Comparison of ENCODE assay signal across 8 cellular contexts in the genomic region with DNA sequence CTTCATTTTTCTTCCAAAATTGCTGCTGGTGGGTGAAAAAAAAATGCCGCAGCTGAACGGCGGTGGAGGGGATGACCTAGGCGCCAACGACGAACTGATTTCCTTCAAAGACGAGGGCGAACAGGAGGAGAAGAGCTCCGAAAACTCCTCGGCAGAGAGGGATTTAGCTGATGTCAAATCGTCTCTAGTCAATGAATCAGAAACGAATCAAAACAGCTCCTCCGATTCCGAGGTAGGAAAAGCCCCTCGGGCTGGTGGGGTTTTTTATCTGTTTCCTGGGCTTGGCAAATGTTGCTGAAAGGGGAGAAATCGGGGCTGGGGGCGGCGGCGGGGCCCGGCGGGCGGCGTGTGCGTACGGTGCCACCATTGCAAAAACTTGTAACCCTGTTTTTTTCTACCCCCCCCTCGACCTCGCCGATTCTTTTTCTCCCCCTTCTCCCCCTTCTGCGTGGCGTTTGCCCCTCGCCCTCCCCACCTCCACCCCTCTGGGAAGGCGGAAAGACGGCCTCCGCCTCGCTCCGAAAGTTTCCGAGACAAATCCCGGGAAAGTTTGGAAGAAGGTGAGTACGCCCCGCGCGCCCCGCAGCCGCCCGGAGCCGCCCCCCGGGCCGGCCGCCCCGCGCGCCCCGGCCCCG. TPM values are rescaled to one million over a fixed set of nuclear protein-coding genes. Genes with fewer than 3 reads are reported as not detected.
DNase-seq lines count a peak whose midpoint lies in the region; ATAC-seq and TF ChIP-seq lines count a peak whose summit lies in the region.

No MANE protein-coding gene starts in this region.

- H3K36me3 ChIP-seq in DOHH2 (ENCODE audit: control insufficient read depth, low read length): no peaks in the 10 kb centered on the region

- H3K9me2 ChIP-seq in DOHH2 (replicated peaks; ENCODE audit: control insufficient read depth, low read length): no peaks in the 10 kb centered on the region

- H3K4me3 Mint-ChIP-seq in activated T-cell treated with anti-CD3 and anti-CD28 coated beads, Interleukin-2, amount 50 U/mL, for 72 hours: peak overlapping the region; percentile 94 to 96
- H3K4me3 Mint-ChIP-seq in glutamatergic neuron (ENCODE audit: unreplicated experiment) (peak overlapping the region; percentile 98), progenitor cell of endocrine pancreas (ENCODE audit: low read depth) (peak overlapping the region; percentile 97)

- H3K4me1 Mint-ChIP-seq in activated T-cell treated with anti-CD3 and anti-CD28 coated beads, Interleukin-2, amount 50 U/mL, for 72 hours (ENCODE audit: low read depth): peaks cover 36% of the 10 kb centered on the region
- peaks cover 18% of the 10 kb centered on the region for H3K4me1 Mint-ChIP-seq in glutamatergic neuron (ENCODE audit: low read depth, unreplicated experiment)
- peaks cover 54% of the 10 kb centered on the region for H3K4me1 Mint-ChIP-seq in progenitor cell of endocrine pancreas (ENCODE audit: low read depth)

- H3K27me3 Mint-ChIP-seq in activated T-cell treated with anti-CD3 and anti-CD28 coated beads, Interleukin-2, amount 50 U/mL, for 72 hours (ENCODE audit: low read depth): peaks cover 76% of the 10 kb centered on the region
- peaks cover 12% of the 10 kb centered on the region for H3K27me3 Mint-ChIP-seq in glutamatergic neuron (ENCODE audit: unreplicated experiment)
- H3K27me3 Mint-ChIP-seq in progenitor cell of endocrine pancreas: no peaks in the 10 kb centered on the region

- H3K9me3 ChIP-seq in DOHH2 (ENCODE audit: control insufficient read depth, insufficient read depth, low read length): no peaks in the 10 kb centered on the region

- DNase-seq in NAMALWA (ENCODE audit: low spot score): peak; percentile 66
- peak; percentile 16 to 28 for DNase-seq in activated T-cell treated with anti-CD3 and anti-CD28 coated beads, Interleukin-2, amount 50 U/mL, for 72 hours
- no peak for DNase-seq in glutamatergic neuron
- no peak for DNase-seq in progenitor cell of endocrine pancreas (ENCODE audit: low spot score, unreplicated experiment)
- DNase-seq in NCI-H1105 (lab: John Stamatoyannopoulos, UW): no peak
- DNase-seq in GM03348 (ENCODE audit: low spot score): no peak

- no peak for TF ChIP-seq CTCF in DOHH2 (IDR thresholded peaks at IDR 0.05; ENCODE audit: low read depth, low read length, poor library complexity, severe bottlenecking)
- no peak for TF ChIP-seq CTCF in glutamatergic neuron (IDR thresholded peaks at IDR 0.05; ENCODE audit: partially characterized antibody, unreplicated experiment)
- no peak for TF ChIP-seq CTCF in progenitor cell of endocrine pancreas (IDR thresholded peaks at IDR 0.05; ENCODE audit: unreplicated experiment)

- H3K9me3 Mint-ChIP-seq in activated T-cell treated with anti-CD3 and anti-CD28 coated beads, Interleukin-2, amount 50 U/mL, for 72 hours: no peaks in the 10 kb centered on the region
- H3K9me3 Mint-ChIP-seq in glutamatergic neuron (ENCODE audit: unreplicated experiment) (peaks cover 3% of the 10 kb centered on the region), progenitor cell of endocrine pancreas (ENCODE audit: low read depth) (no peaks in the 10 kb centered on the region)

- peaks cover 24% of the 10 kb centered on the region for H3F3A ChIP-seq in DOHH2 (ENCODE audit: control insufficient read depth, insufficient read depth)

- peaks cover 29% of the 10 kb centered on the region for H3K4me1 ChIP-seq in DOHH2 (ENCODE audit: control insufficient read depth, low read length)

- 0 out of 2 replicates have a peak, but pooled peaks cover 4% of the 10 kb centered on the region for H4K20me1 ChIP-seq in DOHH2 (ENCODE audit: control insufficient read depth, insufficient read depth, low read depth, low read length)

- peaks cover 2 to 4% of the 10 kb centered on the region in 2 donors for H3K36me3 Mint-ChIP-seq in activated T-cell treated with anti-CD3 and anti-CD28 coated beads, Interleukin-2, amount 50 U/mL, for 72 hours (ENCODE audit: insufficient read depth in 2 of 2)
- H3K36me3 Mint-ChIP-seq in glutamatergic neuron (ENCODE audit: unreplicated experiment) (no peaks in the 10 kb centered on the region), progenitor cell of endocrine pancreas (ENCODE audit: insufficient read depth) (peaks cover 2% of the 10 kb centered on the region)

- peaks cover 14% of the 10 kb centered on the region; the same call in 1 of the 2 replicates for H3K27me3 ChIP-seq in DOHH2 (ENCODE audit: control insufficient read depth, low read length)

- H3K27ac Mint-ChIP-seq in activated T-cell treated with anti-CD3 and anti-CD28 coated beads, Interleukin-2, amount 50 U/mL, for 72 hours: peak overlapping the region; percentile 55
- H3K27ac Mint-ChIP-seq in glutamatergic neuron (ENCODE audit: unreplicated experiment): peak overlapping the region; percentile 25
- peak overlapping the region; percentile 99 for H3K27ac Mint-ChIP-seq in progenitor cell of endocrine pancreas

- ATAC-seq in activated T-cell treated with anti-CD3 and anti-CD28 coated beads, Interleukin-2, amount 50 U/mL, for 72 hours (replicated peaks in 1 of 2): peak; percentile 7 to 12
- no peak for ATAC-seq in GM21529 (IDR thresholded peaks at IDR 0.05; ENCODE audit: unreplicated experiment)

- peaks cover 38% of the 10 kb centered on the region for H3K79me2 ChIP-seq in DOHH2 (ENCODE audit: control insufficient read depth, low read length)

- H3K4me3 ChIP-seq in DOHH2 (ENCODE audit: low read length): peak overlapping the region; percentile 90

- peak overlapping the region; percentile 85 for H3K4me2 ChIP-seq in DOHH2 (ENCODE audit: low read length)

- H3K27ac ChIP-seq in DOHH2 (ENCODE audit: low read depth, low read length): peak overlapping the region; percentile 37

RNA-seq across cellular contexts. Expression of a gene that starts 0.8 kb away (rescaled TPM):
- 1 to 10 TPM; 3.2 to 6.1 TPM for total RNA-seq in activated T-cell treated with anti-CD3 and anti-CD28 coated beads, Interleukin-2, amount 50 U/mL, for 72 hours
- 5.0 TPM for total RNA-seq in glutamatergic neuron (ENCODE audit: unreplicated experiment)
- 103 and 109 TPM in 2 replicates for total RNA-seq in progenitor cell of endocrine pancreas

Comparison
In these comparisons a context has a peak if more than half of its experiments do, and no peak if none do; other contexts are left out.
1. DNase-seq: peak in NAMALWA (single experiment) and activated T-cell treated with anti-CD3 and anti-CD28 coated beads, Interleukin-2, amount 50 U/mL, for 72 hours (2 of 2); none in glutamatergic neuron (single experiment), progenitor cell of endocrine pancreas (single experiment), NCI-H1105 (single experiment) and GM03348 (single experiment).
2. H3K27ac Mint-ChIP-seq: peak in every context shown above with its lines; median percentile 99 in progenitor cell of endocrine pancreas; 55 in activated T-cell treated with anti-CD3 and anti-CD28 coated beads, Interleukin-2, amount 50 U/mL, for 72 hours; 25 in glutamatergic neuron.
3. RNA of a gene that starts 0.8 kb away (total RNA-seq): 103 to 109 TPM in progenitor cell of endocrine pancreas; 3.2 to 6.1 TPM in activated T-cell treated with anti-CD3 and anti-CD28 coated beads, Interleukin-2, amount 50 U/mL, for 72 hours and 5.0 TPM in glutamatergic neuron (single experiment); every median in the first group is over 10 times any median in the second.
4. Peak in every context shown above with its lines, with median percentiles within 50 percentile points of each other: H3K4me3 Mint-ChIP-seq.